ENCODE assay signal across 20 cellular contexts in genomic region chr1:66413139-66413755, GRCh38.
DNase-seq lines count a peak whose midpoint lies in the region; ATAC-seq and TF ChIP-seq lines count a peak whose summit lies in the region.
"Had no signal": no experiment of that assay in that cellular context is flagged by ENCODE, and none has a peak within 500 bp of the region (broad histone marks: within the 10 kb centered on the region; RNA-seq: fewer than 3 reads in every experiment).

No MANE protein-coding gene starts in this region.

- H3K4me1 Mint-ChIP-seq in CD8-positive, alpha-beta T cell (ENCODE audit: low read depth), result peaks cover 15% of the 10 kb centered on the region
- peaks cover 15% of the 10 kb centered on the region for H3K4me1 Mint-ChIP-seq in activated CD8-positive, alpha-beta memory T cell treated with anti-CD3 and anti-CD28 coated beads, Interleukin-2, amount 10 ng/mL, durations not matched to agents 7 days and 5 days
- H3K4me1 Mint-ChIP-seq: neural progenitor cell had no signal

- H3K27ac Mint-ChIP-seq in CD8-positive, alpha-beta T cell, result no peak overlapping the region
- no peak overlapping the region for H3K27ac Mint-ChIP-seq in activated CD8-positive, alpha-beta memory T cell treated with anti-CD3 and anti-CD28 coated beads, Interleukin-2, amount 10 ng/mL, durations not matched to agents 7 days and 5 days
- H3K27ac Mint-ChIP-seq: activated naive CD8-positive, alpha-beta T cell treated with anti-CD3 and anti-CD28 coated beads, Interleukin-2, amount 50 U/mL, for 24 hours; activated T-helper 17 cell treated with anti-CD3 and anti-CD28 coated beads, Interleukin-2, amount 50 U/mL, for 72 hours; CD4-positive, alpha-beta T cell; neural progenitor cell; stimulated activated naive CD8-positive, alpha-beta T cell treated with anti-CD3 and anti-CD28 coated beads, Interleukin-15, amount 100 ng/mL, for 72 hours had no signal

- H3K9me3 Mint-ChIP-seq in CD8-positive, alpha-beta T cell, result peaks cover 17% of the 10 kb centered on the region
- H3K9me3 Mint-ChIP-seq in activated CD8-positive, alpha-beta memory T cell treated with anti-CD3 and anti-CD28 coated beads, Interleukin-2, amount 10 ng/mL, durations not matched to agents 7 days and 5 days (ENCODE audit: low read depth), result peaks cover 12% of the 10 kb centered on the region

- no peak overlapping the region for H3K4me3 ChIP-seq in CD8-positive, alpha-beta T cell (ENCODE audit: low read depth, low read length)
- H3K4me3 ChIP-seq: neural progenitor cell had no signal

- no peak for TF ChIP-seq POLR2A in erythroblast (IDR thresholded peaks at IDR 0.05; ENCODE audit: low read length)

- POLR2A ChIA-PET in CD8-positive, alpha-beta T cell (lab: Charles Lee), result no interaction called here

- H3K36me3 Mint-ChIP-seq in CD8-positive, alpha-beta T cell, result peaks cover 3% of the 10 kb centered on the region
- H3K36me3 Mint-ChIP-seq in activated CD8-positive, alpha-beta memory T cell treated with anti-CD3 and anti-CD28 coated beads, Interleukin-2, amount 10 ng/mL, durations not matched to agents 7 days and 5 days, result peaks cover 17% of the 10 kb centered on the region
- H3K36me3 Mint-ChIP-seq: IgD-negative memory B cell had no signal

- intact Hi-C loops in CD8-positive, alpha-beta T cell (cut with DNase I, micrococcal nuclease), result no loop called here

- no peak overlapping the region for H3K27ac ChIP-seq in CD8-positive, alpha-beta T cell (ENCODE audit: low read depth, low read length)
- H3K27ac ChIP-seq: neural progenitor cell, WERI-Rb-1 had no signal

- H3K9me3 ChIP-seq in CD8-positive, alpha-beta T cell (ENCODE audit: low read length), result peaks cover 7% of the 10 kb centered on the region

- no peaks in the 10 kb centered on the region for H3K27me3 ChIP-seq in CD8-positive, alpha-beta T cell (ENCODE audit: insufficient read depth, low read length)
- H3K27me3 ChIP-seq: neural progenitor cell had no signal

- no peaks in the 10 kb centered on the region for H3K27me3 Mint-ChIP-seq in CD8-positive, alpha-beta T cell (ENCODE audit: low read depth)
- no peaks in the 10 kb centered on the region for H3K27me3 Mint-ChIP-seq in activated CD8-positive, alpha-beta memory T cell treated with anti-CD3 and anti-CD28 coated beads, Interleukin-2, amount 10 ng/mL, durations not matched to agents 7 days and 5 days
- H3K27me3 Mint-ChIP-seq: activated naive CD8-positive, alpha-beta T cell treated with anti-CD3 and anti-CD28 coated beads, Interleukin-2, amount 50 U/mL, for 24 hours; activated T-helper 17 cell treated with anti-CD3 and anti-CD28 coated beads, Interleukin-2, amount 50 U/mL, for 72 hours; CD4-positive, alpha-beta T cell; stimulated activated naive CD8-positive, alpha-beta T cell treated with anti-CD3 and anti-CD28 coated beads, Interleukin-15, amount 100 ng/mL, for 72 hours had no signal

- no peaks in the 10 kb centered on the region for H3K36me3 ChIP-seq in CD8-positive, alpha-beta T cell (ENCODE audit: insufficient read depth, low read length)
- H3K36me3 ChIP-seq: neural progenitor cell, WERI-Rb-1 had no signal

- H3K4me1 ChIP-seq in CD8-positive, alpha-beta T cell (ENCODE audit: insufficient read depth, low read length), result no peaks in the 10 kb centered on the region
- H3K4me1 ChIP-seq: neural progenitor cell had no signal

- ATAC-seq in GM19023 (IDR thresholded peaks at IDR 0.05; ENCODE audit: unreplicated experiment) (peak; percentile 57), GM21737 (IDR thresholded peaks at IDR 0.05; ENCODE audit: unreplicated experiment) (peak; percentile 71), HG03460 (IDR thresholded peaks at IDR 0.05; ENCODE audit: unreplicated experiment) (peak; percentile 96)
- no peak for ATAC-seq in CD8-positive, alpha-beta T cell
- ATAC-seq in activated CD8-positive, alpha-beta memory T cell treated with anti-CD3 and anti-CD28 coated beads, Interleukin-2, amount 10 ng/mL, durations not matched to agents 7 days and 5 days, result no peak
- ATAC-seq: activated naive CD8-positive, alpha-beta T cell treated with anti-CD3 and anti-CD28 coated beads, Interleukin-2, amount 50 U/mL, for 24 hours; activated T-helper 17 cell treated with anti-CD3 and anti-CD28 coated beads, Interleukin-2, amount 50 U/mL, for 72 hours; stimulated activated naive CD8-positive, alpha-beta T cell treated with anti-CD3 and anti-CD28 coated beads, Interleukin-15, amount 100 ng/mL, for 72 hours had no signal

- CTCF ChIA-PET in CD8-positive, alpha-beta T cell (lab: Charles Lee), result no interaction called here
- CTCF ChIA-PET in activated CD8-positive, alpha-beta memory T cell treated with anti-CD3 and anti-CD28 coated beads, Interleukin-2, amount 10 ng/mL, durations not matched to agents 7 days and 5 days (lab: Charles Lee), result interaction anchor here (2.5 kb wide), 1 partner anchor 23 kb away, joined by 7 read pairs; no protein-coding TSS in a partner anchor

- no peak for TF ChIP-seq CTCF in CD8-positive, alpha-beta T cell (IDR thresholded peaks at IDR 0.05)

- H3K4me3 Mint-ChIP-seq in CD8-positive, alpha-beta T cell, result no peak overlapping the region
- H3K4me3 Mint-ChIP-seq in activated CD8-positive, alpha-beta memory T cell treated with anti-CD3 and anti-CD28 coated beads, Interleukin-2, amount 10 ng/mL, durations not matched to agents 7 days and 5 days, result no peak overlapping the region
- H3K4me3 Mint-ChIP-seq: activated naive CD8-positive, alpha-beta T cell treated with anti-CD3 and anti-CD28 coated beads, Interleukin-2, amount 50 U/mL, for 24 hours; activated T-helper 17 cell treated with anti-CD3 and anti-CD28 coated beads, Interleukin-2, amount 50 U/mL, for 72 hours; CD4-positive, alpha-beta T cell; IgD-negative memory B cell; neural progenitor cell; stimulated activated naive CD8-positive, alpha-beta T cell treated with anti-CD3 and anti-CD28 coated beads, Interleukin-15, amount 100 ng/mL, for 72 hours had no signal

- DNase-seq in erythroblast (lab: John Stamatoyannopoulos, UW) (peak; percentile 40 to 75), cortex of kidney (lab: John Stamatoyannopoulos, UW) (no peak), middle frontal gyrus (ENCODE audit: extremely low spot score, low spot score) (no peak)
- DNase-seq in CD8-positive, alpha-beta T cell, result no peak
- no peak for DNase-seq in activated CD8-positive, alpha-beta memory T cell treated with anti-CD3 and anti-CD28 coated beads, Interleukin-2, amount 10 ng/mL, durations not matched to agents 7 days and 5 days
- DNase-seq: activated naive CD8-positive, alpha-beta T cell treated with anti-CD3 and anti-CD28 coated beads, Interleukin-2, amount 50 U/mL, for 24 hours; caudate nucleus; CD4-positive, alpha-beta T cell; DND-41; effector CD4-positive, alpha-beta T cell; NCI-H1048; RPMI8226; stimulated activated naive CD8-positive, alpha-beta T cell treated with anti-CD3 and anti-CD28 coated beads, Interleukin-15, amount 100 ng/mL, for 72 hours; WERI-Rb-1 had no signal

Comparison
In these comparisons a context has a peak if more than half of its experiments do, and no peak if none do; other contexts are left out.
1. ATAC-seq: peak in GM19023 (single experiment), GM21737 (single experiment) and HG03460 (single experiment); none in CD8-positive, alpha-beta T cell (single experiment) and activated CD8-positive, alpha-beta memory T cell treated with anti-CD3 and anti-CD28 coated beads, Interleukin-2, amount 10 ng/mL, durations not matched to agents 7 days and 5 days (single experiment).
2. DNase-seq: peak in erythroblast (2 of 2); none in CD8-positive, alpha-beta T cell (0 of 7), cortex of kidney (single experiment), activated CD8-positive, alpha-beta memory T cell treated with anti-CD3 and anti-CD28 coated beads, Interleukin-2, amount 10 ng/mL, durations not matched to agents 7 days and 5 days (single experiment) and middle frontal gyrus (single experiment).